Comparison of ENCODE assay signal across 11 cellular contexts in genomic region chr5:181053760-181054122, GRCh38. TPM values are rescaled to one million over a fixed set of nuclear protein-coding genes. Genes with fewer than 3 reads are reported as not detected.
DNase-seq lines count a peak whose midpoint lies in the region; ATAC-seq, FAIRE-seq and TF ChIP-seq lines count a peak whose summit lies in the region.
"Had no signal": no experiment of that assay in that cellular context is flagged by ENCODE, and none has a peak within 500 bp of the region (broad histone marks: within the 10 kb centered on the region; RNA-seq: fewer than 3 reads in every experiment).

No MANE protein-coding gene starts in this region.

- no peak overlapping the region for H3K14ac ChIP-seq in H1 (ENCODE audit: insufficient read length)

- H3K27ac ChIP-seq in CD4-positive, alpha-beta memory T cell (ENCODE audit: low read depth, low read length) = no peak overlapping the region
- H3K27ac ChIP-seq in H1 (ENCODE audit: low read depth, low read length) = no peak overlapping the region
- H3K27ac ChIP-seq: epithelial cell of prostate had no signal

- no peak overlapping the region for H2AK5ac ChIP-seq in H1 (ENCODE audit: low read depth, low read length)

- FAIRE-seq in H1 (lab: Jason Lieb, UNC) = no peak

- peak overlapping the region in 1 of 2 donors; percentile 37 for H3K4me3 ChIP-seq in CD4-positive, alpha-beta memory T cell (ENCODE audit: low read length in 2 of 2)
- peak overlapping the region; percentile 57 to 85 (median 68) for H3K4me3 ChIP-seq in H1 (ENCODE audit: extremely low read depth in 1 of 4, insufficient read depth in 2 of 4, low read depth in 3 of 4, low read length in 4 of 4)

- ATAC-seq in HG02852 (IDR thresholded peaks at IDR 0.05; ENCODE audit: unreplicated experiment) (no peak), HG03139 (IDR thresholded peaks at IDR 0.05; ENCODE audit: unreplicated experiment) (no peak), HG02798 (IDR thresholded peaks at IDR 0.05; ENCODE audit: poor library complexity, unreplicated experiment) (no peak)

- peaks cover 68 to 73% of the 10 kb centered on the region in 2 donors for H3K27me3 Mint-ChIP-seq in CD4-positive, alpha-beta memory T cell
- peaks cover 93% of the 10 kb centered on the region for H3K27me3 Mint-ChIP-seq in neural crest cell (ENCODE audit: low read depth)

- H3K36me3 Mint-ChIP-seq in CD4-positive, alpha-beta memory T cell = no peaks in the 10 kb centered on the region
- no peaks in the 10 kb centered on the region for H3K36me3 Mint-ChIP-seq in neural crest cell (ENCODE audit: low read depth)

- H4K20me1 ChIP-seq in H1 (replicated peaks in 1 of 2; ENCODE audit: control insufficient read depth in 1 of 2, insufficient read depth in 2 of 2, low read length in 2 of 2) = peaks cover 4 to 6% of the 10 kb centered on the region in 2 experiments

- H3K4ac ChIP-seq in H1 (replicated peaks; ENCODE audit: insufficient read length, low read depth, low read length) = no peak overlapping the region

- H3K9me3 ChIP-seq in CD4-positive, alpha-beta memory T cell (ENCODE audit: control insufficient read depth in 1 of 2, low read length in 2 of 2) = no peaks in the 10 kb centered on the region
- H3K9me3 ChIP-seq in H1 (ENCODE audit: insufficient read depth in 2 of 2, low read depth in 1 of 2, low read length in 1 of 2) = no peaks in the 10 kb centered on the region; a peak in 1 of 4 replicates

- no peak for TF ChIP-seq EP300 in H1 (IDR thresholded peaks at IDR 0.05; ENCODE audit: borderline replicate concordance in 1 of 2, low read depth in 2 of 2, low read length in 2 of 2)

- no peak for TF ChIP-seq RAD21 in H1 (IDR thresholded peaks at IDR 0.05 in 1 of 2, conservative IDR thresholded peaks at IDR 0.05 in 1 of 2; ENCODE audit: low read depth in 2 of 2, low read length in 2 of 2)

- H3K9ac ChIP-seq in H1 (replicated peaks in 1 of 4; ENCODE audit: extremely low read depth in 1 of 4, low read depth in 3 of 4, low read length in 3 of 4) = no peak overlapping the region

- intact Hi-C loops in CD4-positive, alpha-beta memory T cell (cut with micrococcal nuclease) = no loop called here

- no peak overlapping the region for H2BK5ac ChIP-seq in H1 (ENCODE audit: low read depth, low read length)

- H2BK12ac ChIP-seq in H1 (ENCODE audit: low read depth, low read length) = no peak overlapping the region

- peaks cover 16% of the 10 kb centered on the region for H3K4me1 ChIP-seq in CD4-positive, alpha-beta memory T cell (ENCODE audit: insufficient read depth, low read length)
- H3K4me1 ChIP-seq in H1 (replicated peaks in 1 of 4; ENCODE audit: control insufficient read depth in 3 of 4, insufficient read depth in 4 of 4, low read length in 3 of 4) = peaks cover 3 to 16% (median 9%) of the 10 kb centered on the region in 4 experiments; a peak in 6 of 7 replicates

- no peaks in the 10 kb centered on the region for H3K79me2 ChIP-seq in H1 (ENCODE audit: control insufficient read depth in 1 of 2, insufficient read depth in 2 of 2, low read length in 2 of 2)

- peak overlapping the region in 1 of 7 donors; percentile 18 for H3K27ac Mint-ChIP-seq in CD4-positive, alpha-beta memory T cell
- no peak overlapping the region for H3K27ac Mint-ChIP-seq in neural crest cell (ENCODE audit: unreplicated experiment)

- no peak for TF ChIP-seq POLR2A in H1 (IDR thresholded peaks at IDR 0.05; ENCODE audit: control extremely low read depth in 1 of 2, low read depth in 2 of 2, low read length in 2 of 2)

- no peaks in the 10 kb centered on the region for H3K36me3 ChIP-seq in CD4-positive, alpha-beta memory T cell (ENCODE audit: insufficient read depth, low read length)
- no peaks in the 10 kb centered on the region; a peak in 1 of 8 replicates for H3K36me3 ChIP-seq in H1 (ENCODE audit: control insufficient read depth in 2 of 4, insufficient read depth in 4 of 4, low read length in 3 of 4)

- H2BK20ac ChIP-seq in H1 (ENCODE audit: low read length) = no peak overlapping the region

- H2AFZ ChIP-seq in H1 (ENCODE audit: low read length) = peak overlapping the region; percentile 77

- H2BK15ac ChIP-seq in H1 (ENCODE audit: low read length) = no peak overlapping the region

- 2% methylated on average over 20 of the region's 23 CpGs; no CpG with 5 or more reads in 1 of the 2 experiments for WGBS in H1 (ENCODE audit: extremely low coverage in 1 of 2, insufficient coverage in 1 of 2, insufficient read length in 1 of 2, insufficient replicate concordance in 2 of 2, low coverage in 1 of 2, low lambda C conversion rate in 2 of 2, missing lambda C conversion rate in 1 of 2), 2 experiments

- H3K18ac ChIP-seq in H1 (ENCODE audit: extremely low read depth, low read length) = no peak overlapping the region

- H3K4me2 ChIP-seq in H1 (ENCODE audit: insufficient read depth in 1 of 2, low read depth in 2 of 2, low read length in 2 of 2) = peak overlapping the region; percentile 95 to 100

- TF ChIP-seq CTCF in H1 (IDR thresholded peaks at IDR 0.05; ENCODE audit: control extremely low read depth in 1 of 3, insufficient read depth in 1 of 3, low read depth in 1 of 3, low read length in 3 of 3) (no peak), neural crest cell (conservative IDR thresholded peaks at IDR 0.05) (no peak)

- H3K79me1 ChIP-seq in H1 (ENCODE audit: low read depth, low read length) = no peaks in the 10 kb centered on the region

- H2BK120ac ChIP-seq in H1 (replicated peaks; ENCODE audit: low read depth, low read length) = no peak overlapping the region

- H3K4me1 Mint-ChIP-seq in CD4-positive, alpha-beta memory T cell = peaks cover 9 to 22% (median 18%) of the 10 kb centered on the region in 4 donors
- H3K4me1 Mint-ChIP-seq in neural crest cell = peaks cover 12% of the 10 kb centered on the region

- DNase-seq in CD4-positive, alpha-beta memory T cell = no peak
- peak; percentile 34 for DNase-seq in NCI-H69 (lab: John Stamatoyannopoulos, UW)
- DNase-seq in H1 (ENCODE audit: low read depth in 1 of 2, low spot score in 2 of 2) = no peak
- DNase-seq in neural crest cell (ENCODE audit: low read depth, low spot score) = no peak
- no peak for DNase-seq in HuH-7 (ENCODE audit: low spot score)
- DNase-seq: NCI-H526; stimulated activated naive CD4-positive, alpha-beta T cell treated with Interleukin-2 at 50 U/mL for 16 hours had no signal

- no peak overlapping the region for H4K8ac ChIP-seq in H1 (ENCODE audit: extremely low read depth, insufficient read depth, low read length)

- no peak overlapping the region for H3K23ac ChIP-seq in H1 (ENCODE audit: insufficient read length)

- no peak overlapping the region for H3K56ac ChIP-seq in H1 (replicated peaks; ENCODE audit: insufficient read length, low read depth, low read length)

- peaks cover 0 to 2% (median 0%) of the 10 kb centered on the region in 8 donors for H3K9me3 Mint-ChIP-seq in CD4-positive, alpha-beta memory T cell
- H3K9me3 Mint-ChIP-seq in neural crest cell = no peaks in the 10 kb centered on the region

- peaks cover 10% of the 10 kb centered on the region; the same call in 1 of the 2 replicates for H3K23me2 ChIP-seq in H1 (ENCODE audit: low read depth, low read length)

- H3K4me3 Mint-ChIP-seq in CD4-positive, alpha-beta memory T cell = peak overlapping the region; percentile 75 to 84 (median 76)
- peak overlapping the region; percentile 59 for H3K4me3 Mint-ChIP-seq in neural crest cell

- H3K27me3 ChIP-seq in CD4-positive, alpha-beta memory T cell (ENCODE audit: insufficient read depth, low read length) = peaks cover 30% of the 10 kb centered on the region
- peaks cover 51 to 91% (median 76%) of the 10 kb centered on the region in 4 experiments for H3K27me3 ChIP-seq in H1 (replicated peaks in 1 of 4; ENCODE audit: control insufficient read depth in 3 of 4, extremely low read depth in 1 of 4, insufficient read depth in 3 of 4, low read length in 3 of 4)

- no peak overlapping the region for H4K91ac ChIP-seq in H1 (replicated peaks; ENCODE audit: insufficient read length, low read length)

- POLR2A ChIA-PET in CD4-positive, alpha-beta memory T cell (lab: Charles Lee; ENCODE audit: partially characterized antibody) = no interaction called here
- POLR2A ChIA-PET in H1 (lab: Charles Lee; ENCODE audit: partially characterized antibody) = interaction anchor here (1.2 kb wide), 1 partner anchor 13 kb away, joined by 3 read pairs; no protein-coding TSS in a partner anchor

- H4K5ac ChIP-seq in H1 (ENCODE audit: insufficient read length, low read depth, low read length) = no peak overlapping the region

- CTCF ChIA-PET in CD4-positive, alpha-beta memory T cell (lab: Charles Lee; ENCODE audit: partially characterized antibody) = no interaction called here
- CTCF ChIA-PET in H1 (lab: Charles Lee; ENCODE audit: partially characterized antibody) = interaction anchor here (1.3 to 2.4 kb wide), 5 partner anchors 11 to 185 kb away, joined by 4 to 13 read pairs (median 6); no protein-coding TSS in a partner anchor

TF ChIP-seq in H1, 55 proteins besides CTCF, POLR2A, EP300 and RAD21 (continues in another document):
- TF ChIP-seq RNF2 (IDR thresholded peaks at IDR 0.05; ENCODE audit: borderline replicate concordance, low read depth, low read length, missing control alignments, poor library complexity, severe bottlenecking) (peak; percentile 24), GTF2F1 (IDR thresholded peaks at IDR 0.05; ENCODE audit: borderline replicate concordance, low read depth, low read length) (no peak), MAFK (IDR thresholded peaks at IDR 0.05; ENCODE audit: low read depth, low read length) (no peak), SUZ12 (IDR thresholded peaks at IDR 0.05; ENCODE audit: low read length) (peak; percentile 99), EZH2 (IDR thresholded peaks at IDR 0.05; ENCODE audit: low read depth, low read length, severe bottlenecking) (peak; percentile 94)

RNA-seq across cellular contexts. Expression of gene BTNL9, which starts 13.7 kb away (rescaled TPM):
- total RNA-seq in CD4-positive, alpha-beta memory T cell = not detected
- polyA plus RNA-seq in CD4-positive, alpha-beta memory T cell = not detected
- 0.65 and 0.89 TPM in 2 replicates for total RNA-seq in H1 (2021; fragmentation: NEBNext Ultra II Directional; extraction: Animal tissue kit (Norgen Biotek cat#: 25700))
- 0.23 and 0.46 TPM in 2 replicates for polyA plus RNA-seq in H1 (2011; rRNA removed)
- 0.62 TPM for polyA plus RNA-seq in H1 (2011; cell fraction: cytosol; rRNA removed)
- 0.97 TPM for polyA plus RNA-seq in H1 (2011; cell fraction: nucleus; rRNA removed)
- polyA plus RNA-seq in H1 (2012, experiment 1 of 2) = 0.56 to 1.2 TPM (median 0.60 TPM) in 3 of 4 replicates, not detected in the other
- 0.08 TPM for polyA plus RNA-seq in H1 (2012, experiment 2 of 2)
- polyA plus RNA-seq in H1 (2013, experiment 1 of 2) = 0.73 TPM
- 1.3 TPM for polyA plus RNA-seq in H1 (2013, experiment 2 of 2)
- 0.03 and 0.07 TPM in 2 replicates for polyA minus RNA-seq in H1 (2011; rRNA and poly(A)+ RNA removed)
- not detected for polyA minus RNA-seq in H1 (2011; cell fraction: cytosol; rRNA and poly(A)+ RNA removed)
- 0.70 TPM for polyA minus RNA-seq in H1 (2011; cell fraction: nucleus; rRNA and poly(A)+ RNA removed)
- total RNA-seq in neural crest cell = not detected in 2 replicates
